Comparison of ENCODE assay signal across 27 cellular contexts in the genomic region with DNA sequence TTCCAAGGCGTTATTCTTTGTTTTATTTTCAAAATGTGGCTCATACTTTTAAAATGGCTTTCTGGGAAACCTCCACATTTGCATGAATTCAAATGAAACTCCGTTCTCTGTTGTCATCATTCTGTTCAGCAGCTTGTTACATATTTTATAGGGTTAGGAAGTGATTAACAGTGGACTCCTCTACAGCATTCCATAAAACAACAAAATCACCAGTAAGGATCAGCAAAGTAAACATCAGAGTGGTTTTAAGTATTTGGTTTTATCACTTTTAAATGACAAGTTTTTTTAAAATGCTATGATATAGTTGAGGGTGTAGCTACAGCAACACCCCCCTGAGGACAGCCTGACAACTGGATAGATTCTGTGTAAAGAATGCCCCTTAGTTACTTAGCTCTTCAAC.
"Had no signal": no experiment of that assay in that cellular context is flagged by ENCODE, and none has a peak within 500 bp of the region (broad histone marks: within the 10 kb centered on the region; RNA-seq: fewer than 3 reads in every experiment).

No MANE protein-coding gene starts in this region.

- H3K9me3 ChIP-seq: adrenal gland, body of pancreas, esophagus squamous epithelium had no signal

- DNase-seq: activated CD4-positive, alpha-beta memory T cell treated with anti-CD3 and anti-CD28 coated beads for 36 hours; activated CD4-positive, alpha-beta T cell treated with anti-CD3 and anti-CD28 coated beads for 36 hours; activated CD4-positive, alpha-beta T cell treated with anti-CD3 and anti-CD28 coated beads, Interleukin-2, amount 10 ng/mL, durations not matched to agents 24 days and 14 days; activated CD4-positive, CD25-positive, alpha-beta regulatory T cell; activated CD4-positive, CD25-positive, alpha-beta regulatory T cell treated with anti-CD3 and anti-CD28 coated beads, Interleukin-2, amount 50 U/mL, for 72 hours; activated CD8-positive, alpha-beta memory T cell treated with anti-CD3 and anti-CD28 coated beads, Interleukin-2, amount 10 ng/mL, durations not matched to agents 7 days and 5 days; activated CD8-positive, alpha-beta memory T cell treated with anti-CD3 and anti-CD28 coated beads, Interleukin-2, amount 50 U/mL, for 4 hours; activated CD8-positive, alpha-beta T cell treated with anti-CD3 and anti-CD28 coated beads, Interleukin-2, amount 10 ng/mL, durations not matched to agents 7 days and 5 days; activated effector memory CD4-positive, alpha-beta T cell treated with anti-CD3 and anti-CD28 coated beads, Interleukin-2, amount 50 U/mL, for 16 hours; activated naive CD4-positive, alpha-beta T cell treated with anti-CD3 and anti-CD28 coated beads for 36 hours; activated naive CD8-positive, alpha-beta T cell treated with anti-CD3 and anti-CD28 coated beads for 36 hours; activated naive CD8-positive, alpha-beta T cell treated with anti-CD3 and anti-CD28 coated beads, Interleukin-2, amount 50 U/mL, for 24 hours; activated T-cell treated with anti-CD3 and anti-CD28 coated beads, Interleukin-2, amount 50 U/mL, for 1 hour; activated T-cell treated with anti-CD3 and anti-CD28 coated beads, Interleukin-2, amount 50 U/mL, for 48 hours; adrenal gland; amygdala; aorta; body of pancreas; caudate nucleus; cortex of kidney; dermis blood vessel endothelial cell; effector CD4-positive, alpha-beta T cell; effector memory CD8-positive, alpha-beta T cell; esophagus squamous epithelium; head of caudate nucleus; T-helper 2 cell had no signal

- H3K27me3 ChIP-seq: adrenal gland, body of pancreas, esophagus squamous epithelium had no signal

- H3K36me3 ChIP-seq: adrenal gland, esophagus squamous epithelium had no signal

- ATAC-seq: activated CD4-positive, alpha-beta T cell treated with anti-CD3 and anti-CD28 coated beads for 36 hours; activated CD8-positive, alpha-beta memory T cell treated with anti-CD3 and anti-CD28 coated beads, Interleukin-2, amount 10 ng/mL, durations not matched to agents 7 days and 5 days; activated CD8-positive, alpha-beta T cell treated with anti-CD3 and anti-CD28 coated beads, Interleukin-2, amount 10 ng/mL, durations not matched to agents 7 days and 5 days; activated naive CD8-positive, alpha-beta T cell treated with anti-CD3 and anti-CD28 coated beads, Interleukin-2, amount 50 U/mL, for 24 hours; body of pancreas; effector memory CD8-positive, alpha-beta T cell had no signal

- H3K4me3 ChIP-seq: adrenal gland, body of pancreas, esophagus squamous epithelium had no signal

- H3K27ac ChIP-seq: adrenal gland, body of pancreas, epithelial cell of prostate, esophagus squamous epithelium had no signal

- H3K4me1 ChIP-seq: adrenal gland, body of pancreas, esophagus squamous epithelium had no signal
